Comparison of ENCODE assay signal across 13 cellular contexts in the genomic region with DNA sequence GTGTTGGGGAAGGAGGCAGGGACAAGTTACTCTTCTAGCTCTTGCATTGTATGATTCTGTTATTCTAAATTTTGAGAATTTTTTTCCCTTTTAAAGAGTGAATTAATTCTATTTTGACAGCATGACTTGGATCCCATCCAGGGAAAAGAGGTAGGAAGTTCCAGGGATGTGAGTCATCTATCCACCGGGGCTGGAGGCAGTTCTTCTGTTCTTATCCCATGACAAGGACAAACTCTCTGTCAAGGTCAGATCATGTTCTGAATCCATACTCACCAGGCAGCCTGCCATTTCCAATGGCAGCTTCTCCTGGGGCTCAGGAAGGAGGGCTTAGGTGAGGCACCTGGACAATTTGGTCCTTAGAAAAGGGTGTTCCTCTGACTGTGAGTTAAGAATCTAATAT.
DNase-seq lines count a peak whose midpoint lies in the region; ATAC-seq, FAIRE-seq and TF ChIP-seq lines count a peak whose summit lies in the region.
"Had no signal": no experiment of that assay in that cellular context is flagged by ENCODE, and none has a peak within 500 bp of the region (broad histone marks: within the 10 kb centered on the region; RNA-seq: fewer than 3 reads in every experiment).

No MANE protein-coding gene starts in this region.

- H3K27me3 Mint-ChIP-seq in HFFc6 (ENCODE audit: insufficient read depth), result no peaks in the 10 kb centered on the region
- peaks cover 2% of the 10 kb centered on the region for H3K27me3 Mint-ChIP-seq in activated CD8-positive, alpha-beta memory T cell treated with anti-CD3 and anti-CD28 coated beads, Interleukin-2, amount 10 ng/mL, durations not matched to agents 7 days and 5 days
- peaks cover 19% of the 10 kb centered on the region for H3K27me3 Mint-ChIP-seq in stimulated activated naive CD8-positive, alpha-beta T cell treated with anti-CD3 and anti-CD28 coated beads, Interleukin-15, amount 100 ng/mL, for 72 hours
- H3K27me3 Mint-ChIP-seq: activated B cell treated with CpG ODN at 0.5 μM for 24 hours had no signal

- H3K36me3 Mint-ChIP-seq in HFFc6 (ENCODE audit: low read depth), result no peaks in the 10 kb centered on the region
- H3K36me3 Mint-ChIP-seq in activated CD8-positive, alpha-beta memory T cell treated with anti-CD3 and anti-CD28 coated beads, Interleukin-2, amount 10 ng/mL, durations not matched to agents 7 days and 5 days, result peaks cover 1% of the 10 kb centered on the region

- H3K27ac Mint-ChIP-seq in HFFc6, result peak overlapping the region; percentile 42; the same call in 1 of the 2 replicates
- H3K27ac Mint-ChIP-seq in activated CD8-positive, alpha-beta memory T cell treated with anti-CD3 and anti-CD28 coated beads, Interleukin-2, amount 10 ng/mL, durations not matched to agents 7 days and 5 days, result no peak overlapping the region
- peak overlapping the region in 1 of 2 donors; percentile 87 for H3K27ac Mint-ChIP-seq in stimulated activated naive CD8-positive, alpha-beta T cell treated with anti-CD3 and anti-CD28 coated beads, Interleukin-15, amount 100 ng/mL, for 72 hours
- H3K27ac Mint-ChIP-seq: activated B cell treated with CpG ODN at 0.5 μM for 24 hours, H9 had no signal

- peaks cover 0 to 13% of the 10 kb centered on the region in 2 donors for H3K4me1 ChIP-seq in right atrium auricular region
- no peaks in the 10 kb centered on the region for H3K4me1 ChIP-seq in small intestine (ENCODE audit: control insufficient read depth in 2 of 2, insufficient read depth in 1 of 2, low read depth in 1 of 2, low read length in 1 of 2)
- H3K4me1 ChIP-seq: prostate gland had no signal

- DNase-seq in HFFc6 (no peak), amniotic epithelial cell (ENCODE audit: low read depth) (peak; percentile 64), right atrium auricular region (ENCODE audit: low spot score) (no peak), small intestine (peak; percentile 11), dedifferentiated amniotic fluid mesenchymal stem cell (ENCODE audit: extremely low spot score) (no peak)
- no peak for DNase-seq in activated CD8-positive, alpha-beta memory T cell treated with anti-CD3 and anti-CD28 coated beads, Interleukin-2, amount 10 ng/mL, durations not matched to agents 7 days and 5 days
- DNase-seq in stimulated activated naive CD8-positive, alpha-beta T cell treated with anti-CD3 and anti-CD28 coated beads, Interleukin-15, amount 100 ng/mL, for 72 hours, result no peak
- DNase-seq: activated B cell treated with CpG ODN at 0.5 μM for 24 hours, H9, NCI-H146 had no signal

- ATAC-seq in activated CD8-positive, alpha-beta memory T cell treated with anti-CD3 and anti-CD28 coated beads, Interleukin-2, amount 10 ng/mL, durations not matched to agents 7 days and 5 days, result no peak
- no peak for ATAC-seq in GM18858 (IDR thresholded peaks at IDR 0.05; ENCODE audit: unreplicated experiment)
- ATAC-seq in stimulated activated naive CD8-positive, alpha-beta T cell treated with anti-CD3 and anti-CD28 coated beads, Interleukin-15, amount 100 ng/mL, for 72 hours, result no peak

- H3K36me3 ChIP-seq in right atrium auricular region, result no peaks in the 10 kb centered on the region
- H3K36me3 ChIP-seq in small intestine (ENCODE audit: control insufficient read depth in 2 of 2, insufficient read depth in 2 of 2, low read length in 2 of 2), result no peaks in the 10 kb centered on the region
- H3K36me3 ChIP-seq: prostate gland had no signal

- H3K4me3 ChIP-seq in right atrium auricular region (no peak overlapping the region), small intestine (ENCODE audit: low read depth in 1 of 2, low read length in 2 of 2) (no peak overlapping the region)
- H3K4me3 ChIP-seq: prostate gland had no signal

- H3K4me1 Mint-ChIP-seq in HFFc6 (ENCODE audit: low read depth), result peaks cover 45% of the 10 kb centered on the region
- peaks cover 4% of the 10 kb centered on the region for H3K4me1 Mint-ChIP-seq in activated CD8-positive, alpha-beta memory T cell treated with anti-CD3 and anti-CD28 coated beads, Interleukin-2, amount 10 ng/mL, durations not matched to agents 7 days and 5 days
- H3K4me1 Mint-ChIP-seq in stimulated activated naive CD8-positive, alpha-beta T cell treated with anti-CD3 and anti-CD28 coated beads, Interleukin-15, amount 100 ng/mL, for 72 hours, result peaks cover 9% of the 10 kb centered on the region

- TF ChIP-seq CTCF in HFFc6 (IDR thresholded peaks at IDR 0.05) (no peak), right atrium auricular region (IDR thresholded peaks at IDR 0.05) (no peak)

- CTCF ChIA-PET in activated CD8-positive, alpha-beta memory T cell treated with anti-CD3 and anti-CD28 coated beads, Interleukin-2, amount 10 ng/mL, durations not matched to agents 7 days and 5 days (lab: Charles Lee), result no interaction called here

- H3K27me3 ChIP-seq in right atrium auricular region, result no peaks in the 10 kb centered on the region
- H3K27me3 ChIP-seq in small intestine (ENCODE audit: control insufficient read depth in 2 of 2, insufficient read depth in 2 of 2, low read length in 2 of 2), result no peaks in the 10 kb centered on the region

- H3K27ac ChIP-seq in right atrium auricular region (peak overlapping the region; percentile 61 to 69), small intestine (ENCODE audit: low read depth in 1 of 2, low read length in 1 of 2) (no peak overlapping the region)
- H3K27ac ChIP-seq: prostate gland had no signal

- H3K9me3 Mint-ChIP-seq in HFFc6, result no peaks in the 10 kb centered on the region
- H3K9me3 Mint-ChIP-seq in activated CD8-positive, alpha-beta memory T cell treated with anti-CD3 and anti-CD28 coated beads, Interleukin-2, amount 10 ng/mL, durations not matched to agents 7 days and 5 days (ENCODE audit: low read depth), result no peaks in the 10 kb centered on the region
- H3K9me3 Mint-ChIP-seq in stimulated activated naive CD8-positive, alpha-beta T cell treated with anti-CD3 and anti-CD28 coated beads, Interleukin-15, amount 100 ng/mL, for 72 hours, result no peaks in the 10 kb centered on the region
- H3K9me3 Mint-ChIP-seq: activated B cell treated with CpG ODN at 0.5 μM for 24 hours had no signal

- H3K9me3 ChIP-seq in right atrium auricular region (no peaks in the 10 kb centered on the region), small intestine (ENCODE audit: control insufficient read depth, low read depth) (no peaks in the 10 kb centered on the region)
- H3K9me3 ChIP-seq: prostate gland had no signal

- H3K4me3 Mint-ChIP-seq in HFFc6, result no peak overlapping the region
- no peak overlapping the region for H3K4me3 Mint-ChIP-seq in activated CD8-positive, alpha-beta memory T cell treated with anti-CD3 and anti-CD28 coated beads, Interleukin-2, amount 10 ng/mL, durations not matched to agents 7 days and 5 days
- H3K4me3 Mint-ChIP-seq in stimulated activated naive CD8-positive, alpha-beta T cell treated with anti-CD3 and anti-CD28 coated beads, Interleukin-15, amount 100 ng/mL, for 72 hours, result no peak overlapping the region
- H3K4me3 Mint-ChIP-seq: activated B cell treated with CpG ODN at 0.5 μM for 24 hours, H9 had no signal

- WGBS in small intestine, 3 donors, result 5 to 25% (median 13%) methylated on average over 1 of the region's 1 CpG

- FAIRE-seq in small intestine (lab: Jason Lieb, UNC), result no peak
- FAIRE-seq: G401.6 had no signal

Comparison
In these comparisons a context has a peak if more than half of its experiments do, and no peak if none do; other contexts are left out.
1. DNase-seq: peak in amniotic epithelial cell (single experiment) and small intestine (single experiment); none in HFFc6 (single experiment), right atrium auricular region (single experiment), activated CD8-positive, alpha-beta memory T cell treated with anti-CD3 and anti-CD28 coated beads, Interleukin-2, amount 10 ng/mL, durations not matched to agents 7 days and 5 days (single experiment), dedifferentiated amniotic fluid mesenchymal stem cell (single experiment) and stimulated activated naive CD8-positive, alpha-beta T cell treated with anti-CD3 and anti-CD28 coated beads, Interleukin-15, amount 100 ng/mL, for 72 hours (0 of 2).
2. H3K27ac ChIP-seq: peak in right atrium auricular region (2 of 2); none in small intestine (0 of 2).